Comparison of ENCODE assay signal across 16 cellular contexts in the genomic region with DNA sequence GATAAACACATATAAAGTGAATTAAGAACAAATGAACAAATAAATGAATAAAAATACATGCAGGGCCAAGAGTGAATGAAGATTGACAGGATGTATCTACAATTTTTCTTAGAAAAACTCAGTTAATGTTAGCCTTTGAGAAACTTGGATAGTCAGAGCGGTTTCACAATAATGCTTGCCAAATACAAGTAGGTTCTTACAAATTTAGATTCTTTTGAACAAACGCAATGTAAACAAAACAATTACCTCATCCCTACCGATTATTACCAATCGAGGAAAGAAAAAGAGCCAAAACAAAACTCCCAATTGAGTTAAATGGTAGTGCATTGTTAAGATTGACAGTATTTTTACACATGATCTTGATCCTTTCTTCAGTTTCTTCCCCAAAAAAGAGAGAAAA.
A peak's percentile ranks its signal among the peaks of the same experiment; 100 is the strongest.
DNase-seq lines count a peak whose midpoint lies in the region; ATAC-seq, FAIRE-seq and TF ChIP-seq lines count a peak whose summit lies in the region.
"Had no signal": no experiment of that assay in that cellular context is flagged by ENCODE, and none has a peak within 500 bp of the region (broad histone marks: within the 10 kb centered on the region; RNA-seq: fewer than 3 reads in every experiment).

No MANE protein-coding gene starts in this region.

- FAIRE-seq in HepG2 (lab: Jason Lieb, UNC), result no peak
- FAIRE-seq: GM12878, GM18507 had no signal

- no peak for TF ChIP-seq RAD21 in HepG2 (CRISPR knock-in tag; IDR thresholded peaks at IDR 0.05)

- H3K36me3 ChIP-seq in GM23248 (ENCODE audit: low read depth) (no peaks in the 10 kb centered on the region), HepG2 (replicated peaks in 1 of 2; ENCODE audit: control insufficient read depth in 1 of 2, insufficient read depth in 2 of 2, low read length in 2 of 2) (no peaks in the 10 kb centered on the region)
- H3K36me3 ChIP-seq: HAP-1 had no signal

- CTCF ChIA-PET in HepG2 (lab: Yijun Ruan, JAX; ENCODE audit: low intra/inter-chr PET ratio, low total read pairs), result no interaction called here

- H3K9me3 ChIP-seq in GM23248 (ENCODE audit: low read depth), result no peaks in the 10 kb centered on the region
- peaks cover 51% of the 10 kb centered on the region for H3K9me3 ChIP-seq in HepG2 (ENCODE audit: low read length)
- H3K9me3 ChIP-seq: HAP-1 had no signal

- no peak overlapping the region for H3K4me2 ChIP-seq in GM23248 (ENCODE audit: unreplicated experiment)
- no peak overlapping the region for H3K4me2 ChIP-seq in HepG2 (ENCODE audit: low read depth, low read length)

- H3K27ac ChIP-seq in GM23248 (no peak overlapping the region), HepG2 (ENCODE audit: extremely low read length, insufficient read depth, low read length) (no peak overlapping the region)
- H3K27ac ChIP-seq: C4-2B, HL-60 had no signal

- intact Hi-C loops in HepG2 (cut with micrococcal nuclease; ENCODE audit: unreplicated experiment), result no loop called here

- POLR2A ChIA-PET in HepG2 (lab: Yijun Ruan, JAX), result no interaction called here

- WGBS in GM23248 (ENCODE audit: low coverage in 1 of 2, low lambda C conversion rate in 2 of 2, missing lambda C conversion rate in 2 of 2), 2 experiments, result 23 to 28% methylated on average over 4 of the region's 4 CpGs
- 2% methylated on average over 4 of the region's 4 CpGs for WGBS in HepG2 (ENCODE audit: low lambda C conversion rate)

- BruUV-seq in HepG2 (replicated peaks; lab: Mats Ljungman, UMichigan), result no TSS peak

- TF ChIP-seq POLR2A in HepG2 (IDR thresholded peaks at IDR 0.05; ENCODE audit: insufficient read depth in 1 of 2, low read depth in 2 of 2, low read length in 2 of 2), result no peak

- H3K4me3 ChIP-seq in GM23248, result no peak overlapping the region
- H3K4me3 ChIP-seq in fibroblast of mammary gland (ENCODE audit: control insufficient read depth, low read depth, low read length), result no peak overlapping the region
- H3K4me3 ChIP-seq in HepG2 (replicated peaks in 1 of 3; ENCODE audit: insufficient read depth in 1 of 3, low read depth in 2 of 3, low read length in 3 of 3), result no peak overlapping the region
- H3K4me3 ChIP-seq: GM12878, HAP-1 had no signal

- H3K79me2 ChIP-seq in GM23248 (ENCODE audit: insufficient read depth), result no peaks in the 10 kb centered on the region
- no peaks in the 10 kb centered on the region for H3K79me2 ChIP-seq in HepG2 (ENCODE audit: insufficient read depth, low read length)

- ATAC-seq in HepG2, result no peak
- ATAC-seq: GM12878 had no signal

- H2AFZ ChIP-seq in GM23248 (no peak overlapping the region), HepG2 (ENCODE audit: low read length) (no peak overlapping the region)

- in situ Hi-C loops in GM23248 (cut with MboI), result no loop called here
- in situ Hi-C loops in HepG2 (cut with HindIII; ENCODE audit: extremely low pct_ligation_motif_present, low pct_unique_long_range_greater_than_20kb), result no loop called here

- no peaks in the 10 kb centered on the region for H3K9me2 ChIP-seq in GM23248 (ENCODE audit: insufficient read depth)

- H3K9ac ChIP-seq in GM23248, result no peak overlapping the region
- H3K9ac ChIP-seq in HepG2 (ENCODE audit: insufficient read depth, low read depth, low read length), result no peak overlapping the region

- H3K4me1 ChIP-seq in GM23248 (ENCODE audit: insufficient read depth) (no peaks in the 10 kb centered on the region), HepG2 (ENCODE audit: insufficient read depth, low read length) (no peaks in the 10 kb centered on the region)
- H3K4me1 ChIP-seq: HAP-1 had no signal

- H3F3A ChIP-seq in GM23248 (ENCODE audit: insufficient read depth), result no peaks in the 10 kb centered on the region

- TF ChIP-seq EP300 in HepG2 (IDR thresholded peaks at IDR 0.05; ENCODE audit: low read depth in 2 of 2, low read length in 2 of 2) (no peak), HepG2 (CRISPR knock-in tag; IDR thresholded peaks at IDR 0.05; ENCODE audit: borderline replicate concordance) (no peak)

- H4K20me1 ChIP-seq in GM23248 (ENCODE audit: insufficient read depth) (no peaks in the 10 kb centered on the region), HepG2 (ENCODE audit: insufficient read depth, low read length) (no peaks in the 10 kb centered on the region)

- DNase-seq in GM23248 (peak; percentile 1), astrocyte of the hippocampus (ENCODE audit: low read depth, low spot score) (peak; percentile 4), fibroblast of mammary gland (ENCODE audit: low read depth) (peak; percentile 49), HepG2 (ENCODE audit: low spot score) (no peak), AML-193 (lab: John Stamatoyannopoulos, UW) (no peak), AG20443 (ENCODE audit: low spot score) (no peak)
- no peak for DNase-seq in activated CD4-positive, alpha-beta T cell treated with anti-CD3 and anti-CD28 coated beads for 4 hours
- DNase-seq: 8988T; CD4-positive, alpha-beta memory T cell; DMS79; GOT3 had no signal

- H3K27me3 ChIP-seq in GM23248 (replicated peaks; ENCODE audit: insufficient read depth) (no peaks in the 10 kb centered on the region), HepG2 (ENCODE audit: control insufficient read depth in 1 of 2, insufficient read depth in 2 of 2, low read length in 2 of 2) (no peaks in the 10 kb centered on the region; a peak in 1 of 5 replicates)

- TF ChIP-seq CTCF in fibroblast of mammary gland (conservative IDR thresholded peaks at IDR 0.05; ENCODE audit: control insufficient read depth, insufficient read depth, low read depth, low read length) (no peak), HepG2 (CRISPR knock-in tag; IDR thresholded peaks at IDR 0.05) (no peak)

TF ChIP-seq in HepG2, 621 proteins besides CTCF, POLR2A, EP300 and RAD21:
- TF ChIP-seq CSRNP1 (CRISPR knock-in tag; IDR thresholded peaks at IDR 0.05), result no peak
- TF ChIP-seq ATF7 (IDR thresholded peaks at IDR 0.05), result 0 out of 2 replicates have a peak, but pooled peaks have one; percentile 10
- no peak for TF ChIP-seq ATF7 (CRISPR knock-in tag; IDR thresholded peaks at IDR 0.05)

Comparison
In these comparisons a context has a peak if more than half of its experiments do, and no peak if none do; other contexts are left out.
1. DNase-seq: peak in GM23248 (single experiment), astrocyte of the hippocampus (single experiment) and fibroblast of mammary gland (single experiment); none in HepG2 (single experiment), AML-193 (0 of 2), AG20443 (single experiment) and activated CD4-positive, alpha-beta T cell treated with anti-CD3 and anti-CD28 coated beads for 4 hours (0 of 2).